In the genomic region with DNA sequence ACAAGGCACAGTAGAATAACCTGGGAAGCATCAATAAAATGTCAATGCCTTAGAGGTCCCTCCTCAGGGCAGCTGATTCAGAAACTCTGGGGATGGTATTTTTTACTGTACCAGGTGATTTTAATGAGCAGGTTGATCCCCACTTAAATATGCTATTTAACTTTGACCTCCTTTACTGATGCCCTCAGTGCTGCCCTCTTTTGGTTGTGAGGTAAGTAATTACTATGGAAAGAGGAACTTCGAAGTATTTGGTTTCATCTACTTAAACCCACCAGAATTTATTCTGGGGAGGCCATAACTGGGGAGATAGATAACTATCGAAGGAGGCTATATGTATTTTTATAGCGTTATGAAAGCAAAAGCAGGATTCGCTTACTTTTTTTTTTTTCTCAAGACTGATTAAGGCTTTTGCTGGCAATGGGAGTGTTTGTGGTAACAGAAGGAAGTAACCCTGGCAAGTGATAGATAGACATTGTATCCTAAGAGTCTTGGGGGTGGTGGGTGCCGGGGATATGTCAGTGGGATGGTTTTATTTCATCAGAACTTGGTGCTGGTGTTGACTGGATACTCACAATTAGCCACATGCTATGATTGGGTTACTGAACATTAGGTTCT, we compare ENCODE assay signal across 8 cellular contexts.
A peak's percentile ranks its signal among the peaks of the same experiment; 100 is the strongest.
DNase-seq lines count a peak whose midpoint lies in the region; ATAC-seq and TF ChIP-seq lines count a peak whose summit lies in the region.

No MANE protein-coding gene starts in this region.

- CTCF ChIA-PET in HEK293 (lab: Yijun Ruan, JAX): interaction anchor here (0.6 to 2.2 kb wide), 13 partner anchors 9 to 940 kb away, joined by 3 to 10 read pairs (median 3); no protein-coding TSS in a partner anchor

- TF ChIP-seq CTCF in AG10803 (conservative IDR thresholded peaks at IDR 0.05; ENCODE audit: low read length): peak; percentile 67
- peak; percentile 53 for TF ChIP-seq CTCF in GM12872 (IDR thresholded peaks at IDR 0.05; ENCODE audit: insufficient read depth, low read depth, low read length)
- TF ChIP-seq CTCF in HEK293 (tag by site-specific recombination; IDR thresholded peaks at IDR 0.05): no peak

- H3K36me3 Mint-ChIP-seq in naive B cell: no peaks in the 10 kb centered on the region
- peaks cover 22% of the 10 kb centered on the region for H3K36me3 Mint-ChIP-seq in stimulated activated memory B cell treated with anti-CD40 and anti-IgM and Interleukin-4, amounts not matched to agents 10 μg/mL and 1 μg/mL and 100 μg/mL, for 72 hours

- no peak overlapping the region for H3K27ac Mint-ChIP-seq in naive B cell
- H3K27ac Mint-ChIP-seq in stimulated activated memory B cell treated with anti-CD40 and anti-IgM and Interleukin-4, amounts not matched to agents 10 μg/mL and 1 μg/mL and 100 μg/mL, for 72 hours: no peak overlapping the region

- H3K9me3 Mint-ChIP-seq in naive B cell: peaks cover 0 to 2% (median 0%) of the 10 kb centered on the region in 7 donors
- no peaks in the 10 kb centered on the region for H3K9me3 Mint-ChIP-seq in stimulated activated memory B cell treated with anti-CD40 and anti-IgM and Interleukin-4, amounts not matched to agents 10 μg/mL and 1 μg/mL and 100 μg/mL, for 72 hours

- POLR2A ChIA-PET in HEK293 (lab: Yijun Ruan, JAX): no interaction called here

- no peaks in the 10 kb centered on the region for H3K9me3 ChIP-seq in HEK293 (ENCODE audit: control insufficient read depth, insufficient read depth, low read depth, low read length)

- H3K4me3 ChIP-seq in AG10803 (ENCODE audit: low read length): no peak overlapping the region
- H3K4me3 ChIP-seq in HEK293 (ENCODE audit: low read depth, low read length): no peak overlapping the region

- peaks cover 2 to 5% (median 4%) of the 10 kb centered on the region in 3 donors for H3K4me1 Mint-ChIP-seq in naive B cell
- peaks cover 7% of the 10 kb centered on the region for H3K4me1 Mint-ChIP-seq in stimulated activated memory B cell treated with anti-CD40 and anti-IgM and Interleukin-4, amounts not matched to agents 10 μg/mL and 1 μg/mL and 100 μg/mL, for 72 hours

- DNase-seq in AG10803 (ENCODE audit: low read depth) (peak; percentile 29), LoVo (ENCODE audit: low spot score) (peak; percentile 47), amniotic epithelial cell (ENCODE audit: low read depth) (peak; percentile 30), naive B cell (peak; percentile 15), NCI-H526 treated with DMSO at 0.1 percent for 48 hours (lab: John Stamatoyannopoulos, UW) (no peak)

- H3K27me3 Mint-ChIP-seq in naive B cell: no peaks in the 10 kb centered on the region
- no peaks in the 10 kb centered on the region for H3K27me3 Mint-ChIP-seq in stimulated activated memory B cell treated with anti-CD40 and anti-IgM and Interleukin-4, amounts not matched to agents 10 μg/mL and 1 μg/mL and 100 μg/mL, for 72 hours

- H3K27ac ChIP-seq in HEK293 (ENCODE audit: extremely low read depth, low read depth, low read length): no peak overlapping the region

- H3K36me3 ChIP-seq in HEK293 (ENCODE audit: control insufficient read depth in 2 of 2, insufficient read depth in 1 of 2, low read length in 2 of 2): no peaks in the 10 kb centered on the region

- ATAC-seq in naive B cell (ENCODE audit: low read depth in 2 of 2): peak; percentile 52 to 64
- ATAC-seq in stimulated activated memory B cell treated with anti-CD40 and anti-IgM and Interleukin-4, amounts not matched to agents 10 μg/mL and 1 μg/mL and 100 μg/mL, for 72 hours: no peak

- H3K4me1 ChIP-seq in HEK293 (ENCODE audit: control insufficient read depth, insufficient read depth, low read length): no peaks in the 10 kb centered on the region

- no peak overlapping the region for H3K4me3 Mint-ChIP-seq in naive B cell
- H3K4me3 Mint-ChIP-seq in stimulated activated memory B cell treated with anti-CD40 and anti-IgM and Interleukin-4, amounts not matched to agents 10 μg/mL and 1 μg/mL and 100 μg/mL, for 72 hours: no peak overlapping the region

TF ChIP-seq in HEK293, 187 proteins besides CTCF, POLR2A, EP300 and RAD21:
- TF ChIP-seq MZF1 (tag by site-specific recombination; IDR thresholded peaks at IDR 0.05; ENCODE audit: borderline replicate concordance) (peak; percentile 73; the same call in 1 of the 2 replicates), ZBTB10 (tag by site-specific recombination; IDR thresholded peaks at IDR 0.05) (no peak), ZNF664 (tag by site-specific recombination; IDR thresholded peaks at IDR 0.05) (0 out of 2 replicates have a peak, but pooled peaks have one; percentile 50), ZNF48 (tag by site-specific recombination; IDR thresholded peaks at IDR 0.05) (no peak), WT1 (tag by site-specific recombination; IDR thresholded peaks at IDR 0.05) (no peak)
